In the genomic region with DNA sequence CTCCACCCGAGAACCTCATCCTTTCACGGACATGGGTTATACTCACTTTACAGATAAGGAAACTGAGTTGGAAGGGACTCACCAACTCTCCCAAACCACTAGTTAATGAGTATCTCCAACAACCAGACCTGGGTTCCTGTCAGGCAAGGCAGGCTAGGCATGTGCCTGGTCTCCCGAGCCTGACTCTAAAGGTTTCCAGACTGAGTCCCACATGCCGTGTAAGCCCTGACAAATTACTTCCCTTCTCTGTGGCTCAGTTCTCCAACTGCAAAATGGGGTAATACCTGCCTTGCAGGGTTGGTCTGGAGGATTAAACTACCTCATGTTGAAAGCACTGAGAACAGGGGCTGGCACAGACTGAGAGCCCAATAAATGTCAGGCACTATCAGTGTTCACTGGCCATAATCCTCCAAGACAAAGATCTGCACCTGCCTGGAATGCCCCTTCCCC, we compare ENCODE assay signal across 14 cellular contexts. TPM values are rescaled to one million over a fixed set of nuclear protein-coding genes. Genes with fewer than 3 reads are reported as not detected.
DNase-seq lines count a peak whose midpoint lies in the region; ATAC-seq, FAIRE-seq and TF ChIP-seq lines count a peak whose summit lies in the region.
"Had no signal": no experiment of that assay in that cellular context is flagged by ENCODE, and none has a peak within 500 bp of the region (broad histone marks: within the 10 kb centered on the region; RNA-seq: fewer than 3 reads in every experiment).

No MANE protein-coding gene starts in this region.

- H3K4me3 ChIP-seq in bronchial epithelial cell (ENCODE audit: low read depth, low read length) (no peak overlapping the region), pancreas (no peak overlapping the region)
- H3K4me3 ChIP-seq: ascending aorta had no signal

- no peak overlapping the region for H3K4me3 Mint-ChIP-seq in T-helper 17 cell
- no peak overlapping the region for H3K4me3 Mint-ChIP-seq in activated T-helper 2 cell treated with anti-CD3 and anti-CD28 coated beads, Interferon-gamma antibody, Interleukin-2, Interleukin-4, amounts not matched to agents 10 μg/mL and 5 μg/mL and 100 μg/mL, durations not matched to agents 14 hours and 24 hours and 36 hours (ENCODE audit: low read depth)

- no peak for TF ChIP-seq CTCF in bronchial epithelial cell (IDR thresholded peaks at IDR 0.05; ENCODE audit: insufficient read depth, low read length, severe bottlenecking)
- TF ChIP-seq CTCF in pancreas (IDR thresholded peaks at IDR 0.05): no peak

- no peaks in the 10 kb centered on the region for H3K27me3 ChIP-seq in bronchial epithelial cell (ENCODE audit: control insufficient read depth, insufficient read depth, low read length)
- H3K27me3 ChIP-seq in pancreas: no peaks in the 10 kb centered on the region
- H3K27me3 ChIP-seq: ascending aorta, neutrophil had no signal

- intact Hi-C loops in pancreas (cut with DNase I): loop anchor here in 1 of 3 donors (10.0 kb wide), 1 partner anchor 157 kb away; no protein-coding TSS in a partner anchor
- intact Hi-C loops in activated T-helper 2 cell treated with anti-CD3 and anti-CD28 coated beads, Interferon-gamma antibody, Interleukin-2, Interleukin-4, amounts not matched to agents 10 μg/mL and 5 μg/mL and 100 μg/mL, durations not matched to agents 14 hours and 24 hours and 36 hours (cut with micrococcal nuclease): no loop called here

- 9 to 14% methylated on average over 4 of the region's 4 CpGs for WGBS in pancreas, 2 donors

- no peaks in the 10 kb centered on the region for H3K36me3 ChIP-seq in bronchial epithelial cell (ENCODE audit: control insufficient read depth, insufficient read depth, low read length)
- no peaks in the 10 kb centered on the region for H3K36me3 ChIP-seq in pancreas
- H3K36me3 ChIP-seq: ascending aorta, neutrophil had no signal

- peaks cover 26 to 31% (median 29%) of the 10 kb centered on the region in 3 donors for H3K4me1 ChIP-seq in pancreas

- H3K27me3 Mint-ChIP-seq in T-helper 17 cell: no peaks in the 10 kb centered on the region
- no peaks in the 10 kb centered on the region for H3K27me3 Mint-ChIP-seq in activated T-helper 2 cell treated with anti-CD3 and anti-CD28 coated beads, Interferon-gamma antibody, Interleukin-2, Interleukin-4, amounts not matched to agents 10 μg/mL and 5 μg/mL and 100 μg/mL, durations not matched to agents 14 hours and 24 hours and 36 hours (ENCODE audit: low read depth)
- H3K27me3 Mint-ChIP-seq: CD8-positive, alpha-beta memory T cell had no signal

- peak; percentile 17 for TF ChIP-seq POLR2A in GM19099 (IDR thresholded peaks at IDR 0.05; ENCODE audit: extremely low read depth, insufficient read length, low read depth)

- no peaks in the 10 kb centered on the region for H3K9me3 ChIP-seq in pancreas
- H3K9me3 ChIP-seq in T-helper 17 cell (ENCODE audit: control insufficient read depth, low read length, poor library complexity, severe bottlenecking): no peaks in the 10 kb centered on the region
- H3K9me3 ChIP-seq: ascending aorta, neutrophil had no signal

- peak overlapping the region in 1 of 4 donors; percentile 12 for H3K27ac ChIP-seq in pancreas
- H3K27ac ChIP-seq: ascending aorta, epithelial cell of prostate, neutrophil had no signal

- peaks cover 42% of the 10 kb centered on the region for H3K4me1 Mint-ChIP-seq in T-helper 17 cell
- H3K4me1 Mint-ChIP-seq in activated T-helper 2 cell treated with anti-CD3 and anti-CD28 coated beads, Interferon-gamma antibody, Interleukin-2, Interleukin-4, amounts not matched to agents 10 μg/mL and 5 μg/mL and 100 μg/mL, durations not matched to agents 14 hours and 24 hours and 36 hours (ENCODE audit: low read depth): peaks cover 27% of the 10 kb centered on the region

- no peaks in the 10 kb centered on the region for H3K36me3 Mint-ChIP-seq in T-helper 17 cell (ENCODE audit: low read depth)
- peaks cover 9% of the 10 kb centered on the region for H3K36me3 Mint-ChIP-seq in activated T-helper 2 cell treated with anti-CD3 and anti-CD28 coated beads, Interferon-gamma antibody, Interleukin-2, Interleukin-4, amounts not matched to agents 10 μg/mL and 5 μg/mL and 100 μg/mL, durations not matched to agents 14 hours and 24 hours and 36 hours (ENCODE audit: low read depth)

- H3K9me3 Mint-ChIP-seq in activated T-helper 2 cell treated with anti-CD3 and anti-CD28 coated beads, Interferon-gamma antibody, Interleukin-2, Interleukin-4, amounts not matched to agents 10 μg/mL and 5 μg/mL and 100 μg/mL, durations not matched to agents 14 hours and 24 hours and 36 hours: no peaks in the 10 kb centered on the region
- H3K9me3 Mint-ChIP-seq: CD8-positive, alpha-beta memory T cell had no signal

- peak; percentile 83 for FAIRE-seq in bronchial epithelial cell (lab: Jason Lieb, UNC)
- no peak for FAIRE-seq in pancreas (lab: Jason Lieb, UNC)

- H3K27ac Mint-ChIP-seq in T-helper 17 cell: no peak overlapping the region
- no peak overlapping the region for H3K27ac Mint-ChIP-seq in activated T-helper 2 cell treated with anti-CD3 and anti-CD28 coated beads, Interferon-gamma antibody, Interleukin-2, Interleukin-4, amounts not matched to agents 10 μg/mL and 5 μg/mL and 100 μg/mL, durations not matched to agents 14 hours and 24 hours and 36 hours

- DNase-seq in bronchial epithelial cell (ENCODE audit: low read depth) (no peak), pancreas (no peak), T-helper 17 cell (no peak), NCI-H524 (lab: John Stamatoyannopoulos, UW) (no peak), NCI-H226 (no peak)
- DNase-seq in activated T-helper 2 cell treated with anti-CD3 and anti-CD28 coated beads, Interferon-gamma antibody, Interleukin-2, Interleukin-4, amounts not matched to agents 10 μg/mL and 5 μg/mL and 100 μg/mL, durations not matched to agents 14 hours and 24 hours and 36 hours (ENCODE audit: low spot score): no peak
- DNase-seq: CD8-positive, alpha-beta memory T cell; NCI-H526; stimulated activated CD4-positive, alpha-beta T cell treated with anti-CD3 and anti-CD28 coated beads, Interleukin-2, amount 100 ng/mL, for 24 hours had no signal

- ATAC-seq in HG03460 (IDR thresholded peaks at IDR 0.05; ENCODE audit: unreplicated experiment) (peak; percentile 43), pancreas (peak; percentile 17 to 70 (median 52)), T-helper 17 cell (no peak)

RNA-seq across cellular contexts. Expression of gene SSBP3, which starts 34.2 kb away (rescaled TPM):
- 3.5 and 3.7 TPM in 2 replicates for total RNA-seq in bronchial epithelial cell
- total RNA-seq in pancreas: 10 to 100 TPM; 20.5 to 25.2 (median 22.9) TPM
- polyA plus RNA-seq in pancreas: 10 to 100 TPM; 16.4 to 31.0 TPM
- 10 to 100 TPM; 64.9 to 67.4 TPM for total RNA-seq in T-helper 17 cell
- 84.4 and 89.9 TPM in 2 replicates for total RNA-seq in activated T-helper 2 cell treated with anti-CD3 and anti-CD28 coated beads, Interferon-gamma antibody, Interleukin-2, Interleukin-4, amounts not matched to agents 10 μg/mL and 5 μg/mL and 100 μg/mL, durations not matched to agents 14 hours and 24 hours and 36 hours
